ENCODE assay signal across 1 cellular context in genomic region chr11:62721994-62722393, GRCh38.
TF ChIP-seq lines count a peak whose summit lies in the region.

No MANE protein-coding gene starts in this region.

TF ChIP-seq in H1, 55 proteins besides CTCF, POLR2A, EP300 and RAD21:
- TF ChIP-seq TEAD4 (IDR thresholded peaks at IDR 0.05; ENCODE audit: low read depth, low read length): peak; percentile 64; the same call in 1 of the 2 replicates
- no peak for TF ChIP-seq USF2 (IDR thresholded peaks at IDR 0.05; ENCODE audit: low read length)
- TF ChIP-seq BCL11A (IDR thresholded peaks at IDR 0.05; ENCODE audit: low read depth in 2 of 2, low read length in 2 of 2): no peak
- no peak for TF ChIP-seq TAF7 (optimal IDR thresholded peaks at IDR 0.05; ENCODE audit: borderline replicate concordance, low read depth, low read length)
- no peak for TF ChIP-seq KDM5A (IDR thresholded peaks at IDR 0.05; ENCODE audit: low read length)
